ENCODE assay signal across 12 cellular contexts in the genomic region with DNA sequence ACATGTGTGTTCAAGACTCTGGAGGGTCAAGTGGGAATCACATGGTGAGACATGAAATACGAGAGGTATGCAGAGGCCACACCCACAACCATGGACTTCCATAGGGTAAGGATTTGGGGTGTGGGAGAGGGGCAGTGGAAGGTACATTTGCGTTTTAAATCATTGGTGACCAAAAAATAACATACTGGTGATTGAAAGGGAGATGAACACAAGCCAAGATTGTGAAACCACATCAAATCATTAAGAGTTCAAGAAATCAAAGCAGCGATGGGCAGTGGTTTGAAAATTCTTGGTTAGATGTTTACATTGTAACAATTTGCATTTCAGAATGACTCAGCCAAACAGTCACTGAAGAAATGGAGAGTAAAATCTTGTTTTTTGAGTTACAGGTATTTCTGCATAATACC. TPM values are rescaled to one million over a fixed set of nuclear protein-coding genes. Genes with fewer than 3 reads are reported as not detected.
DNase-seq lines count a peak whose midpoint lies in the region; ATAC-seq lines count a peak whose summit lies in the region.
"Had no signal": no experiment of that assay in that cellular context is flagged by ENCODE, and none has a peak within 500 bp of the region (broad histone marks: within the 10 kb centered on the region; RNA-seq: fewer than 3 reads in every experiment).

No MANE protein-coding gene starts in this region.

- H3K4me1 Mint-ChIP-seq in activated naive CD8-positive, alpha-beta T cell (ENCODE audit: low read depth): peaks cover 21% of the 10 kb centered on the region
- peaks cover 26% of the 10 kb centered on the region for H3K4me1 Mint-ChIP-seq in activated naive CD8-positive, alpha-beta T cell treated with anti-CD3 and anti-CD28 coated beads, Interleukin-2, amount 50 U/mL, for 24 hours
- peaks cover 19 to 30% of the 10 kb centered on the region in 2 donors for H3K4me1 Mint-ChIP-seq in effector memory CD8-positive, alpha-beta T cell (ENCODE audit: low read depth in 2 of 2)

- H3K27me3 Mint-ChIP-seq in activated naive CD8-positive, alpha-beta T cell: peaks cover 4% of the 10 kb centered on the region
- H3K27me3 Mint-ChIP-seq in activated naive CD8-positive, alpha-beta T cell treated with anti-CD3 and anti-CD28 coated beads, Interleukin-2, amount 50 U/mL, for 24 hours: peaks cover 12% of the 10 kb centered on the region
- H3K27me3 Mint-ChIP-seq in effector memory CD8-positive, alpha-beta T cell: peaks cover 18 to 19% of the 10 kb centered on the region in 2 donors

- peaks cover 2% of the 10 kb centered on the region for H3K36me3 Mint-ChIP-seq in activated naive CD8-positive, alpha-beta T cell
- peaks cover 14% of the 10 kb centered on the region for H3K36me3 Mint-ChIP-seq in activated naive CD8-positive, alpha-beta T cell treated with anti-CD3 and anti-CD28 coated beads, Interleukin-2, amount 50 U/mL, for 24 hours (ENCODE audit: low read depth)
- H3K36me3 Mint-ChIP-seq in effector memory CD8-positive, alpha-beta T cell (ENCODE audit: insufficient read depth): peaks cover 40% of the 10 kb centered on the region

- no peak for ATAC-seq in activated naive CD8-positive, alpha-beta T cell treated with anti-CD3 and anti-CD28 coated beads, Interleukin-2, amount 50 U/mL, for 24 hours
- ATAC-seq in effector memory CD8-positive, alpha-beta T cell (replicated peaks): no peak
- ATAC-seq: psoas muscle had no signal

- peak overlapping the region; percentile 59 for H3K27ac Mint-ChIP-seq in activated naive CD8-positive, alpha-beta T cell
- H3K27ac Mint-ChIP-seq in activated naive CD8-positive, alpha-beta T cell treated with anti-CD3 and anti-CD28 coated beads, Interleukin-2, amount 50 U/mL, for 24 hours: no peak overlapping the region
- H3K27ac Mint-ChIP-seq in effector memory CD8-positive, alpha-beta T cell: peak overlapping the region; percentile 42 to 82

- peak overlapping the region; percentile 0 for H3K4me3 Mint-ChIP-seq in activated naive CD8-positive, alpha-beta T cell
- no peak overlapping the region for H3K4me3 Mint-ChIP-seq in activated naive CD8-positive, alpha-beta T cell treated with anti-CD3 and anti-CD28 coated beads, Interleukin-2, amount 50 U/mL, for 24 hours
- H3K4me3 Mint-ChIP-seq in effector memory CD8-positive, alpha-beta T cell: peak overlapping the region in 1 of 2 donors; percentile 8

- no peaks in the 10 kb centered on the region for H3K9me3 Mint-ChIP-seq in activated naive CD8-positive, alpha-beta T cell (ENCODE audit: low read depth)
- H3K9me3 Mint-ChIP-seq in activated naive CD8-positive, alpha-beta T cell treated with anti-CD3 and anti-CD28 coated beads, Interleukin-2, amount 50 U/mL, for 24 hours: peaks cover 4% of the 10 kb centered on the region
- H3K9me3 Mint-ChIP-seq in effector memory CD8-positive, alpha-beta T cell: no peaks in the 10 kb centered on the region

- DNase-seq in activated naive CD8-positive, alpha-beta T cell treated with anti-CD3 and anti-CD28 coated beads, Interleukin-2, amount 50 U/mL, for 24 hours: no peak
- peak; percentile 40 for DNase-seq in NCI-H510A (lab: John Stamatoyannopoulos, UW)
- DNase-seq in effector memory CD8-positive, alpha-beta T cell: no peak
- peak; percentile 72 for DNase-seq in renal cortical epithelial cell (ENCODE audit: low read depth)
- DNase-seq in GF-D8 (lab: John Stamatoyannopoulos, UW): no peak
- no peak for DNase-seq in activated gamma-delta T cell (lab: John Stamatoyannopoulos, UW)
- no peak for DNase-seq in ureter (ENCODE audit: low spot score)
- DNase-seq: activated CD4-positive, alpha-beta T cell treated with anti-CD3 and anti-CD28 coated beads for 1 hour; KBM-7; NCI-H1694; psoas muscle had no signal

RNA-seq across cellular contexts. Expression of gene CABYR, which starts 1.9 kb away (rescaled TPM):
- total RNA-seq in renal cortical epithelial cell (4.5 and 9.2 TPM in 2 replicates), ureter (6.7 TPM)

Comparison
In these comparisons a context has a peak if more than half of its experiments do, and no peak if none do; other contexts are left out.
1. DNase-seq: peak in NCI-H510A (single experiment) and renal cortical epithelial cell (single experiment); none in activated naive CD8-positive, alpha-beta T cell treated with anti-CD3 and anti-CD28 coated beads, Interleukin-2, amount 50 U/mL, for 24 hours (single experiment), effector memory CD8-positive, alpha-beta T cell (0 of 3), GF-D8 (single experiment), activated gamma-delta T cell (single experiment) and ureter (single experiment).